Comparison of ENCODE assay signal across 21 cellular contexts in the genomic region with DNA sequence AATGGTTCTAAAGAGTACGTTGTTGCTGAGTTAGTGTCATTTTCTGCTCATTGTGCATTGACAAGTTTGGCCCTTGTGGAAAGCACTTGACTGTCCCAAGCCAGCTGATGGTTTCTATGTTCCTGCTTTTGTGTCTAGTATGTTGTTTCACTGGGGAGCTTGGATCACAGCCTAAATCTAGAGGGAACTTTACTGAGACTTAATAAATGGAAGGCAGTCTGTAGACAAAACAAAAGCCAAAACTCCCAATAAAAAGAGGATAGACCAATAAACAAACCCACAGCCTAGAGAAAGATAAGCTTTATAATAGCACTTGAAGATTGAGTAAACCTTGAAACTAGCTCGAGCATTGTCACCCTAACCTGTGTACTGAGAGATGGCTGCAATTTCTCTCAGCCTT.
"Had no signal": no experiment of that assay in that cellular context is flagged by ENCODE, and none has a peak within 500 bp of the region (broad histone marks: within the 10 kb centered on the region; RNA-seq: fewer than 3 reads in every experiment).

No MANE protein-coding gene starts in this region.

- DNase-seq: islet precursor cell; left ventricle myocardium inferior; midbrain; mucosa of descending colon; naive thymus-derived CD4-positive, alpha-beta T cell; ovary; right lobe of liver; stimulated activated CD4-positive, alpha-beta T cell treated with anti-CD3 and anti-CD28 coated beads, Interleukin-1b, Interleukin-23, amount 100 ng/mL, for 48 hours; stimulated activated CD4-positive, alpha-beta T cell treated with anti-CD3 and anti-CD28 coated beads, Interleukin-2, amount 100 ng/mL, for 48 hours; stimulated activated CD4-positive, alpha-beta T cell treated with anti-CD3 and anti-CD28 coated beads, Interleukin-4, amount 100 ng/mL, for 4 hours; stimulated activated CD8-positive, alpha-beta memory T cell treated with anti-CD3 and anti-CD28 coated beads, Interleukin-4, amount 100 ng/mL, for 48 hours; stimulated activated naive CD4-positive, alpha-beta T cell treated with Interleukin-2 at 50 U/mL for 16 hours; stimulated activated naive CD8-positive, alpha-beta T cell treated with anti-CD3 and anti-CD28 coated beads, Interleukin-15, amount 100 ng/mL, for 72 hours; substantia nigra; uterus had no signal

- H3K4me2 ChIP-seq: smooth muscle cell had no signal

- H3K4me1 ChIP-seq: left ventricle myocardium inferior, right atrium auricular region, right lobe of liver, tibial nerve, uterus had no signal

- H3K27me3 ChIP-seq: ovary, right atrium auricular region, right lobe of liver, tibial nerve, uterus had no signal

- H3K27ac ChIP-seq: left ventricle myocardium inferior, ovary, right atrium auricular region, right lobe of liver, tibial nerve, uterus had no signal

- H3K36me3 ChIP-seq: left ventricle myocardium inferior, ovary, right atrium auricular region, right lobe of liver, tibial nerve, uterus had no signal

- H3K9me3 ChIP-seq: left ventricle myocardium inferior, mucosa of descending colon, ovary, right atrium auricular region, right lobe of liver, tibial nerve, uterus had no signal

- ATAC-seq: mucosa of descending colon; naive thymus-derived CD4-positive, alpha-beta T cell; natural killer cell treated with Interleukin-12 subunit alpha and Interleukin-12 subunit beta and Interleukin-15 and Interleukin-18, amount 100 ng/mL, for 72 hours; right lobe of liver; stimulated activated memory B cell treated with anti-CD40 and anti-IgM and Interleukin-4, amounts not matched to agents 10 μg/mL and 1 μg/mL and 100 μg/mL, for 72 hours; stimulated activated naive CD8-positive, alpha-beta T cell treated with anti-CD3 and anti-CD28 coated beads, Interleukin-15, amount 100 ng/mL, for 72 hours had no signal

- H3K4me3 ChIP-seq: left ventricle myocardium inferior, lung, mucosa of descending colon, ovary, right atrium auricular region, right lobe of liver, smooth muscle cell, tibial nerve, uterus had no signal
